In the genomic region with DNA sequence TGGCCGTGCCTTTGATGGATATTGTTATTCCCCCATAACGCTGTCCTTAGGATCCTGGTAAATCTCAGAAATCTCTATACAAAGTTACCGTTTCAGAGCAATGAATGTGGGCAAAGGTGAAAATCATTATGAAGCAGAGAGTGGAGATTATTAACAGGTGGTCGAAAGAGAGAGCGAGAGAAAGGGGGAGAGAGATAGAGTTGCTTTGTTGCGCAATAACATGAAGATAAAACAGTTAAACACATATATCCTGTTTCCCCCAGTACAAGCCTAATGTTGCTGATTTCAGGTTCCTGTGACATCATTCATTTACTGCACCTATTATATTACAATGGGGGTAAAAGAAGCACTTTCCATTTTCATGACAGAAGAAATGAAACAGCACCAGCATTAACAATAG, we compare ENCODE assay signal across 25 cellular contexts.
"Had no signal": no experiment of that assay in that cellular context is flagged by ENCODE, and none has a peak within 500 bp of the region (broad histone marks: within the 10 kb centered on the region; RNA-seq: fewer than 3 reads in every experiment).

No MANE protein-coding gene starts in this region.

- FAIRE-seq: colon, endothelial cell of umbilical vein, frontal cortex, kidney had no signal

- DNase-seq: dermis blood vessel endothelial cell; dorsolateral prefrontal cortex; effector CD4-positive, alpha-beta T cell; effector memory CD4-positive, alpha-beta T cell; foreskin keratinocyte; heart left ventricle; hypothalamus; immature natural killer cell; islet precursor cell; kidney; kidney glomerular epithelial cell; left colon; left lung; left ventricle myocardium superior; lower lobe of right lung; mesenchymal stem cell; mucosa of descending colon; naive B cell had no signal

- H3K4me3 ChIP-seq: coronary artery, dorsolateral prefrontal cortex, esophagus muscularis mucosa, gastroesophageal sphincter, heart left ventricle, hepatocyte, left lung, lower lobe of right lung, mucosa of descending colon had no signal

- H3K4me2 ChIP-seq: hepatocyte had no signal

- ATAC-seq: foreskin keratinocyte, gastroesophageal sphincter, heart left ventricle, left colon, left lung, left ventricle myocardium superior, lower lobe of right lung, mucosa of descending colon had no signal

- H3K9me3 ChIP-seq: esophagus muscularis mucosa, gastroesophageal sphincter, heart left ventricle, lower lobe of right lung, mucosa of descending colon had no signal

- H3K79me2 ChIP-seq: hepatocyte had no signal

- H3K27ac ChIP-seq: coronary artery, dorsolateral prefrontal cortex, esophagus muscularis mucosa, foreskin keratinocyte, gastroesophageal sphincter, heart left ventricle, hepatocyte, left lung, lower lobe of right lung had no signal

- H3K4me1 ChIP-seq: esophagus muscularis mucosa, foreskin keratinocyte, gastroesophageal sphincter, heart left ventricle, left lung, lower lobe of right lung had no signal

- H3K36me3 ChIP-seq: esophagus muscularis mucosa, gastroesophageal sphincter, heart left ventricle, left lung, lower lobe of right lung had no signal

- H3K27me3 ChIP-seq: dorsolateral prefrontal cortex, esophagus muscularis mucosa, foreskin keratinocyte, gastroesophageal sphincter, heart left ventricle, hepatocyte, left lung had no signal

- H2AFZ ChIP-seq: hepatocyte had no signal
